23 cellular contexts compared by ENCODE assay signal in the genomic region with DNA sequence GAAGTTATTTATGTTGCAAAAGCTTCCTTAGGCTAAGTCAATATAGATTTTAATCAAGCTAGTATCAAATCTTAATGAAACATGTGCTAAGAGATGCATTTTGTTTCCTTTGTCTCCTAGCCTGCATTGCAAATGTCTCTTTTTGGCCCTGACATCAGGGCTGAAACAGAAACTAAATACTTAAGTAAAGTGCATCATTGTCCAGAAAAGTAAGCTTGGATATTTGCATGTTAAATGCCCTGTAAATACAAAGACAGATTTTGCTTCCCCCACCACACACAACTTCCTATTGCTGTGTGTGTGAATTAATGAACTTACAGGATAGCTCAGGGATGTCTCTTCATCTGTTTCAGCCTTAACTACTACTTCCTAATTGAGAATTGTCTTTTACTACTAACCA. TPM values are rescaled to one million over a fixed set of nuclear protein-coding genes. Genes with fewer than 3 reads are reported as not detected.
"Had no signal": no experiment of that assay in that cellular context is flagged by ENCODE, and none has a peak within 500 bp of the region (broad histone marks: within the 10 kb centered on the region; RNA-seq: fewer than 3 reads in every experiment).

No MANE protein-coding gene starts in this region.

- H3K36me3 Mint-ChIP-seq: stimulated activated memory B cell treated with anti-CD40 and anti-IgM and Interleukin-4, amounts not matched to agents 10 μg/mL and 1 μg/mL and 100 μg/mL, for 72 hours had no signal

- H3K4me1 Mint-ChIP-seq: activated naive CD4-positive, alpha-beta T cell treated with anti-CD3 and anti-CD28 coated beads, Interleukin-2, amount 10 ng/mL, durations not matched to agents 7 days and 5 days; activated naive CD8-positive, alpha-beta T cell treated with anti-CD3 and anti-CD28 coated beads, Interleukin-2, amount 50 U/mL, for 24 hours; central memory CD8-positive, alpha-beta T cell; stimulated activated memory B cell treated with anti-CD40 and anti-IgM and Interleukin-4, amounts not matched to agents 10 μg/mL and 1 μg/mL and 100 μg/mL, for 72 hours had no signal

- H3K9me3 ChIP-seq: gastrocnemius medialis, heart left ventricle, left lung, sigmoid colon, thoracic aorta, upper lobe of left lung had no signal

- H3K27ac ChIP-seq: coronary artery, gastrocnemius medialis, heart left ventricle, left lung, sigmoid colon, thoracic aorta, upper lobe of left lung, VCaP had no signal

- H3K9me3 Mint-ChIP-seq: activated naive CD4-positive, alpha-beta T cell treated with anti-CD3 and anti-CD28 coated beads, Interleukin-2, amount 10 ng/mL, durations not matched to agents 7 days and 5 days; central memory CD8-positive, alpha-beta T cell had no signal

- H3K36me3 ChIP-seq: gastrocnemius medialis, heart left ventricle, left lung, sigmoid colon, thoracic aorta, upper lobe of left lung had no signal

- H3K27me3 Mint-ChIP-seq: activated naive CD8-positive, alpha-beta T cell treated with anti-CD3 and anti-CD28 coated beads, Interleukin-2, amount 50 U/mL, for 24 hours; central memory CD8-positive, alpha-beta T cell; stimulated activated memory B cell treated with anti-CD40 and anti-IgM and Interleukin-4, amounts not matched to agents 10 μg/mL and 1 μg/mL and 100 μg/mL, for 72 hours had no signal

- H3K4me3 ChIP-seq: coronary artery, gastrocnemius medialis, heart left ventricle, left lung, sigmoid colon, thoracic aorta, upper lobe of left lung had no signal

- H3K27ac Mint-ChIP-seq: activated naive CD4-positive, alpha-beta T cell treated with anti-CD3 and anti-CD28 coated beads, Interleukin-2, amount 10 ng/mL, durations not matched to agents 7 days and 5 days; activated naive CD8-positive, alpha-beta T cell treated with anti-CD3 and anti-CD28 coated beads, Interleukin-2, amount 50 U/mL, for 24 hours; stimulated activated memory B cell treated with anti-CD40 and anti-IgM and Interleukin-4, amounts not matched to agents 10 μg/mL and 1 μg/mL and 100 μg/mL, for 72 hours had no signal

- ATAC-seq: activated naive CD8-positive, alpha-beta T cell treated with anti-CD3 and anti-CD28 coated beads, Interleukin-2, amount 50 U/mL, for 24 hours; gastrocnemius medialis; heart left ventricle; left lung; stimulated activated memory B cell treated with anti-CD40 and anti-IgM and Interleukin-4, amounts not matched to agents 10 μg/mL and 1 μg/mL and 100 μg/mL, for 72 hours had no signal

- H3K4me1 ChIP-seq: gastrocnemius medialis, sigmoid colon, upper lobe of left lung had no signal

- H3K27me3 ChIP-seq: gastrocnemius medialis, left lung, sigmoid colon, upper lobe of left lung had no signal

- H3K4me3 Mint-ChIP-seq: activated naive CD4-positive, alpha-beta T cell treated with anti-CD3 and anti-CD28 coated beads, Interleukin-2, amount 10 ng/mL, durations not matched to agents 7 days and 5 days; activated naive CD8-positive, alpha-beta T cell treated with anti-CD3 and anti-CD28 coated beads, Interleukin-2, amount 50 U/mL, for 24 hours; central memory CD8-positive, alpha-beta T cell; stimulated activated memory B cell treated with anti-CD40 and anti-IgM and Interleukin-4, amounts not matched to agents 10 μg/mL and 1 μg/mL and 100 μg/mL, for 72 hours had no signal

- DNase-seq: activated CD4-positive, alpha-beta T cell treated with anti-CD3 and anti-CD28 coated beads, Interleukin-2, amount 50 U/mL, for 1 hour; activated CD4-positive, CD25-positive, alpha-beta regulatory T cell treated with anti-CD3 and anti-CD28 coated beads, Interleukin-2, amount 50 U/mL, for 72 hours; activated CD8-positive, alpha-beta memory T cell treated with anti-CD3 and anti-CD28 coated beads for 24 hours; activated CD8-positive, alpha-beta memory T cell treated with anti-CD3 and anti-CD28 coated beads, Interleukin-2, amount 50 U/mL, for 48 hours; activated effector memory CD4-positive, alpha-beta T cell treated with Interleukin-2 at 50 U/mL for 16 hours; activated naive CD4-positive, alpha-beta T cell treated with anti-CD3 and anti-CD28 coated beads, Interleukin-2, amount 10 ng/mL, durations not matched to agents 7 days and 5 days; activated naive CD8-positive, alpha-beta T cell treated with anti-CD3 and anti-CD28 coated beads, Interleukin-2, amount 50 U/mL, for 24 hours; activated T-cell treated with anti-CD3 and anti-CD28 coated beads, Interleukin-2, amount 50 U/mL, for 48 hours; aorta; gastrocnemius medialis; heart left ventricle; left lung; occipital lobe; posterior cingulate gyrus; sigmoid colon; stimulated activated CD4-positive, alpha-beta T cell treated with anti-CD3 and anti-CD28 coated beads, Interleukin-4, amount 100 ng/mL, for 4 hours; upper lobe of left lung had no signal

RNA-seq across cellular contexts. Expression of a gene that starts 18.5 kb away (rescaled TPM):
- total RNA-seq: gastrocnemius medialis, lung microvascular endothelial cell, sigmoid colon, thoracic aorta had no signal
